In genomic region chr2:3635171-3636008, GRCh38 we compare ENCODE assay signal across 12 cellular contexts. TPM values are rescaled to one million over a fixed set of nuclear protein-coding genes. Genes with fewer than 3 reads are reported as not detected.
DNase-seq lines count a peak whose midpoint lies in the region; TF ChIP-seq lines count a peak whose summit lies in the region.
"Had no signal": no experiment of that assay in that cellular context is flagged by ENCODE, and none has a peak within 500 bp of the region (broad histone marks: within the 10 kb centered on the region; RNA-seq: fewer than 3 reads in every experiment).

No MANE protein-coding gene starts in this region.

- H3K27me3 ChIP-seq in stomach (peaks cover 0 to 5% (median 5%) of the 10 kb centered on the region in 3 donors), MG63 (no peaks in the 10 kb centered on the region)
- H3K27me3 ChIP-seq: pancreas had no signal

- H3K4me3 ChIP-seq in foreskin fibroblast (ENCODE audit: low read depth in 1 of 2, low read length in 2 of 2) = peak overlapping the region; percentile 43 to 51
- H3K4me3 ChIP-seq in stomach = no peak overlapping the region
- H3K4me3 ChIP-seq in MG63 = no peak overlapping the region
- H3K4me3 ChIP-seq: pancreas had no signal

- H3K36me3 ChIP-seq in stomach = no peaks in the 10 kb centered on the region
- H3K36me3 ChIP-seq in MG63 = no peaks in the 10 kb centered on the region
- H3K36me3 ChIP-seq: pancreas had no signal

- H3K27ac ChIP-seq in stomach = no peak overlapping the region
- H3K27ac ChIP-seq: pancreas had no signal

- TF ChIP-seq POLR2A in stomach (IDR thresholded peaks at IDR 0.05) = no peak

- no peak for TF ChIP-seq CTCF in foreskin fibroblast (IDR thresholded peaks at IDR 0.05; ENCODE audit: low read depth, low read length)
- no peak for TF ChIP-seq CTCF in stomach (IDR thresholded peaks at IDR 0.05)

- no peak for TF ChIP-seq EP300 in stomach (IDR thresholded peaks at IDR 0.05)

- peak; percentile 9 for DNase-seq in activated CD4-positive, CD25-positive, alpha-beta regulatory T cell treated with anti-CD3 and anti-CD28 coated beads, Interleukin-2, amount 50 U/mL, for 72 hours
- no peak for DNase-seq in activated CD4-positive, CD25-positive, alpha-beta regulatory T cell (lab: John Stamatoyannopoulos, UW)
- peak; percentile 35 for DNase-seq in NCI-H1694 (lab: John Stamatoyannopoulos, UW)
- DNase-seq in foreskin fibroblast = peak in 1 of 2 donors; percentile 63
- peak; percentile 21 for DNase-seq in stomach
- DNase-seq in MG63 = no peak
- no peak for DNase-seq in NCI-H187 treated with DMSO at 0.1 percent for 48 hours (lab: John Stamatoyannopoulos, UW)
- no peak for DNase-seq in NCI-H510A (lab: John Stamatoyannopoulos, UW)
- DNase-seq: activated gamma-delta T cell, SIG-M5 had no signal

- no peaks in the 10 kb centered on the region for H3K9me3 ChIP-seq in stomach
- H3K9me3 ChIP-seq in MG63 = no peaks in the 10 kb centered on the region
- H3K9me3 ChIP-seq: pancreas had no signal

- intact Hi-C loops in stomach (cut with DNase I; ENCODE audit: low total_unique reads) = no loop called here

- WGBS in stomach, 5 donors = 71 to 80% (median 73%) methylated on average over 28 to 29 of the region's 29 CpGs

- H3K4me1 ChIP-seq in stomach = no peaks in the 10 kb centered on the region
- H3K4me1 ChIP-seq: pancreas had no signal

RNA-seq across cellular contexts. Expression of gene ALLC, which starts 22.6 kb away (rescaled TPM):
- total RNA-seq in stomach = not detected
- not detected for polyA plus RNA-seq in stomach
- not detected in 2 replicates for total RNA-seq in MG63 (2014; rRNA removed; shearing (Covaris generic); ENCODE audit: low replicate concordance)
- total RNA-seq: A172, pancreas had no signal

RNA-seq across cellular contexts. Expression of gene COLEC11, which starts 40.5 kb away (rescaled TPM):
- 1 to 10 TPM in 2 of 5 donors, not detected in 3; 2.0 to 4.5 TPM for total RNA-seq in stomach
- polyA plus RNA-seq in stomach = 1 to 10 TPM; 2.1 to 9.9 (median 3.3) TPM
- total RNA-seq in MG63 (2014; rRNA removed; shearing (Covaris generic); ENCODE audit: low replicate concordance) = 2.1 TPM in 1 of 2 replicates, not detected in the other

Comparison
In these comparisons a context has a peak if more than half of its experiments do, and no peak if none do; other contexts are left out.
1. DNase-seq: peak in activated CD4-positive, CD25-positive, alpha-beta regulatory T cell treated with anti-CD3 and anti-CD28 coated beads, Interleukin-2, amount 50 U/mL, for 72 hours (single experiment), NCI-H1694 (single experiment) and stomach (single experiment); none in activated CD4-positive, CD25-positive, alpha-beta regulatory T cell (0 of 4), MG63 (single experiment), NCI-H187 treated with DMSO at 0.1 percent for 48 hours (single experiment) and NCI-H510A (single experiment).
2. H3K4me3 ChIP-seq: peak in foreskin fibroblast (2 of 2); none in stomach (0 of 4) and MG63 (single experiment).